ENCODE assay signal across 1 cellular context in genomic region chr15:84605225-84605882, GRCh38.
TF ChIP-seq lines count a peak whose summit lies in the region.

No MANE protein-coding gene starts in this region.

TF ChIP-seq in H1, 55 proteins besides CTCF, POLR2A, EP300 and RAD21:
- TF ChIP-seq SIN3A (conservative IDR thresholded peaks at IDR 0.05 in 1 of 2, IDR thresholded peaks at IDR 0.05 in 1 of 2; ENCODE audit: low read depth in 1 of 2, low read length in 2 of 2): no peak
- no peak for TF ChIP-seq ATF3 (IDR thresholded peaks at IDR 0.05; ENCODE audit: insufficient read depth, low read depth, low read length)
- TF ChIP-seq SIX5 (IDR thresholded peaks at IDR 0.05; ENCODE audit: low read depth, low read length): no peak
- no peak for TF ChIP-seq TAF1 (IDR thresholded peaks at IDR 0.05; ENCODE audit: low read depth, low read length)
- TF ChIP-seq USF2 (IDR thresholded peaks at IDR 0.05; ENCODE audit: low read length): no peak
- TF ChIP-seq SP2 (IDR thresholded peaks at IDR 0.05; ENCODE audit: low read length): no peak
- no peak for TF ChIP-seq BRCA1 (IDR thresholded peaks at IDR 0.05; ENCODE audit: low read depth, low read length)
- no peak for TF ChIP-seq BACH1 (IDR thresholded peaks at IDR 0.05; ENCODE audit: low read length)
- no peak for TF ChIP-seq TEAD4 (IDR thresholded peaks at IDR 0.05; ENCODE audit: low read depth, low read length)
- no peak for TF ChIP-seq GABPA (IDR thresholded peaks at IDR 0.05; ENCODE audit: borderline replicate concordance, insufficient read depth, low read length)
- TF ChIP-seq SP4 (IDR thresholded peaks at IDR 0.05; ENCODE audit: low read length): no peak
